ENCODE assay signal across 2 cellular contexts in genomic region chr2:101022221-101022620, GRCh38.
A peak's percentile ranks its signal among the peaks of the same experiment; 100 is the strongest.
TF ChIP-seq lines count a peak whose summit lies in the region.

No MANE protein-coding gene starts in this region.

TF ChIP-seq in GM12878, 131 proteins besides CTCF, POLR2A, EP300 and RAD21:
- TF ChIP-seq BHLHE40 (IDR thresholded peaks at IDR 0.05; ENCODE audit: borderline replicate concordance in 1 of 2, low read depth in 2 of 2, low read length in 1 of 2) = no peak
- no peak for TF ChIP-seq JUND (IDR thresholded peaks at IDR 0.05; ENCODE audit: low read depth, low read length)
- TF ChIP-seq NR2F1 (conservative IDR thresholded peaks at IDR 0.05) = no peak
- TF ChIP-seq ZNF622 (IDR thresholded peaks at IDR 0.05) = no peak
- no peak for TF ChIP-seq NR2C1 (IDR thresholded peaks at IDR 0.05)

TF ChIP-seq in HepG2, 621 proteins besides CTCF, POLR2A, EP300 and RAD21:
- TF ChIP-seq AGO2 (optimal IDR thresholded peaks at IDR 0.05; ENCODE audit: low read depth, low read length) (peak; percentile 49), POLR2G (IDR thresholded peaks at IDR 0.05; ENCODE audit: low read depth, low read length) (0 out of 2 replicates have a peak, but pooled peaks have one; percentile 32), SIX4 (CRISPR knock-in tag; IDR thresholded peaks at IDR 0.05) (no peak), ZNF687 (CRISPR knock-in tag; IDR thresholded peaks at IDR 0.05) (peak; percentile 30; the same call in 1 of the 2 replicates), KDM2A (CRISPR knock-in tag; IDR thresholded peaks at IDR 0.05; ENCODE audit: borderline replicate concordance, low read depth) (0 out of 2 replicates have a peak, but pooled peaks have one; percentile 15)
